In genomic region chr9:131836607-131837315, GRCh38 we compare ENCODE assay signal across 1 cellular context.
TF ChIP-seq lines count a peak whose summit lies in the region.

No MANE protein-coding gene starts in this region.

TF ChIP-seq in K562, 482 proteins besides CTCF, POLR2A, EP300 and RAD21 (continued from another document):
- no peak for TF ChIP-seq ZMIZ1 (IDR thresholded peaks at IDR 0.05; ENCODE audit: low read depth in 2 of 2, low read length in 2 of 2)
- no peak for TF ChIP-seq POLR2AphosphoS5 (IDR thresholded peaks at IDR 0.05; ENCODE audit: control insufficient read depth, insufficient read depth, low read depth, low read length)
- TF ChIP-seq PRDM10 (IDR thresholded peaks at IDR 0.05; ENCODE audit: partially characterized antibody), result no peak
- TF ChIP-seq ZNF431 (CRISPR knock-in tag; IDR thresholded peaks at IDR 0.05), result no peak
